Comparison of ENCODE assay signal across 11 cellular contexts in genomic region chr4:48727666-48728459, GRCh38. TPM values are rescaled to one million over a fixed set of nuclear protein-coding genes. Genes with fewer than 3 reads are reported as not detected.
DNase-seq lines count a peak whose midpoint lies in the region; ATAC-seq, FAIRE-seq and TF ChIP-seq lines count a peak whose summit lies in the region.
"Had no signal": no experiment of that assay in that cellular context is flagged by ENCODE, and none has a peak within 500 bp of the region (broad histone marks: within the 10 kb centered on the region; RNA-seq: fewer than 3 reads in every experiment).

No MANE protein-coding gene starts in this region.

- CTCF ChIA-PET in HEK293 (lab: Yijun Ruan, JAX) (no interaction called here), GM12878 (lab: Yijun Ruan, JAX) (interaction anchor here (0.9 to 1.1 kb wide), 2 partner anchors 19 to 46 kb away, joined by 3 read pairs; no protein-coding TSS in a partner anchor)

- peaks cover 61% of the 10 kb centered on the region for H3K79me2 ChIP-seq in GM12878 (ENCODE audit: control insufficient read depth, insufficient read depth, low read length)

- H3K4me2 ChIP-seq in GM12878 (ENCODE audit: control insufficient read depth, insufficient read depth) = no peak overlapping the region

- no peak for TF ChIP-seq EP300 in GM12878 (IDR thresholded peaks at IDR 0.05; ENCODE audit: borderline replicate concordance in 1 of 2, control insufficient read depth in 1 of 2, low read depth in 2 of 2, low read length in 2 of 2)

- ATAC-seq in GM12878 = peak; percentile 71
- no peak for ATAC-seq in naive thymus-derived CD8-positive, alpha-beta T cell
- no peak for ATAC-seq in HG03521 (IDR thresholded peaks at IDR 0.05; ENCODE audit: unreplicated experiment)

- no peaks in the 10 kb centered on the region for H3K9me3 ChIP-seq in HEK293 (ENCODE audit: control insufficient read depth, insufficient read depth, low read depth, low read length)
- no peaks in the 10 kb centered on the region; the same call in 1 of the 3 replicates for H3K9me3 ChIP-seq in GM12878 (replicated peaks; ENCODE audit: control insufficient read depth, insufficient read depth, low read length)

- peak overlapping the region in 8 of 10 donors; percentile 4 to 77 (median 35) for H3K27ac Mint-ChIP-seq in naive thymus-derived CD8-positive, alpha-beta T cell

- no peak overlapping the region for H2AFZ ChIP-seq in GM12878 (ENCODE audit: control insufficient read depth, low read depth, low read length)

- no peak overlapping the region for H3K9ac ChIP-seq in GM12878 (ENCODE audit: control insufficient read depth, insufficient read depth, low read length)
- H3K9ac ChIP-seq: BLaER1 treated with 17β-estradiol and CSF1 and Interleukin-3, amounts not matched to agents 10 nM and 100 nM had no signal

- no peaks in the 10 kb centered on the region for H4K20me1 ChIP-seq in GM12878 (ENCODE audit: control insufficient read depth, insufficient read depth)

- no peaks in the 10 kb centered on the region for H3K27me3 Mint-ChIP-seq in naive thymus-derived CD8-positive, alpha-beta T cell

- H3K36me3 ChIP-seq in HEK293 (ENCODE audit: control insufficient read depth in 2 of 2, insufficient read depth in 1 of 2, low read length in 2 of 2) (no peaks in the 10 kb centered on the region), GM12878 (ENCODE audit: control insufficient read depth in 2 of 2, insufficient read depth in 2 of 2, low read length in 1 of 2) (no peaks in the 10 kb centered on the region; a peak in 1 of 4 replicates)

- intact Hi-C loops in GM12878 (cut with micrococcal nuclease; ENCODE audit: unreplicated experiment) (no loop called here), cardiac septum (cut with DNase I) (loop anchor here (10.0 kb wide), 1 partner anchor 47 kb away; no protein-coding TSS in a partner anchor)

- peaks cover 55 to 94% (median 92%) of the 10 kb centered on the region in 4 donors for H3K4me1 Mint-ChIP-seq in naive thymus-derived CD8-positive, alpha-beta T cell

- H3K27ac ChIP-seq in HEK293 (ENCODE audit: extremely low read depth, low read depth, low read length) (no peak overlapping the region), GM12878 (ENCODE audit: control insufficient read depth, insufficient read depth) (no peak overlapping the region)
- H3K27ac ChIP-seq: BLaER1 treated with 17β-estradiol and CSF1 and Interleukin-3, amounts not matched to agents 10 nM and 100 nM; VCaP had no signal

- no peaks in the 10 kb centered on the region for H3K27me3 ChIP-seq in GM12878 (replicated peaks in 1 of 2; ENCODE audit: control insufficient read depth in 2 of 2, insufficient read depth in 2 of 2, low read length in 1 of 2)
- H3K27me3 ChIP-seq: BLaER1 treated with 17β-estradiol and CSF1 and Interleukin-3, amounts not matched to agents 10 nM and 100 nM had no signal

- FAIRE-seq in GM12891 (lab: Jason Lieb, UNC) (peak; percentile 33), GM12878 (lab: Jason Lieb, UNC) (no peak)

- no peak for TF ChIP-seq POLR2A in GM12891 (IDR thresholded peaks at IDR 0.05; ENCODE audit: low read depth, low read length)
- TF ChIP-seq POLR2A in GM12878 (IDR thresholded peaks at IDR 0.05; ENCODE audit: low read depth, low read length) = no peak

- peak overlapping the region in 8 of 10 donors; percentile 2 to 76 (median 69) for H3K4me3 Mint-ChIP-seq in naive thymus-derived CD8-positive, alpha-beta T cell

- H3K9me3 Mint-ChIP-seq in naive thymus-derived CD8-positive, alpha-beta T cell = peaks cover 0 to 2% (median 0%) of the 10 kb centered on the region in 9 donors

- SMC1A ChIA-PET in GM12878 (lab: Charles Lee; ENCODE audit: uncharacterized antibody, unreplicated experiment) = interaction anchor here (0.6 to 0.7 kb wide), 2 partner anchors 25 to 109 kb away, joined by 3 read pairs; no protein-coding TSS in a partner anchor

- RAD21 ChIA-PET in GM12878 (lab: Charles Lee; ENCODE audit: unreplicated experiment) = no interaction called here

- WGBS in GM12878 (ENCODE audit: insufficient coverage, insufficient replicate concordance, low lambda C conversion rate, missing lambda C conversion rate) = 100% methylated on average over 2 of the region's 2 CpGs

- TF ChIP-seq CTCF in HEK293 (tag by site-specific recombination; IDR thresholded peaks at IDR 0.05) = no peak
- no peak for TF ChIP-seq CTCF in GM12878 (IDR thresholded peaks at IDR 0.05 in 2 of 3, conservative IDR thresholded peaks at IDR 0.05 in 1 of 3; ENCODE audit: control insufficient read depth in 2 of 3, extremely low read depth in 1 of 3, insufficient read depth in 1 of 3, low read depth in 3 of 3, low read length in 3 of 3)

- no peak for TF ChIP-seq RAD21 in GM12878 (IDR thresholded peaks at IDR 0.05; ENCODE audit: insufficient read depth, low read depth, low read length)

- BruUV-seq in GM12878 (replicated peaks; lab: Mats Ljungman, UMichigan) = no TSS peak

- DNase-seq in GM12891 (ENCODE audit: insufficient read length, low spot score) (no peak), GM12878 (ENCODE audit: low read depth, low spot score) (no peak), cardiac septum (ENCODE audit: low spot score) (no peak), COLO829 (ENCODE audit: low spot score) (no peak)
- DNase-seq in naive thymus-derived CD8-positive, alpha-beta T cell = no peak
- DNase-seq: activated naive CD4-positive, alpha-beta T cell treated with anti-CD3 and anti-CD28 coated beads, Interleukin-2, amount 50 U/mL, for 16 hours; head of caudate nucleus had no signal

- peaks cover 3 to 13% (median 4%) of the 10 kb centered on the region in 3 donors for H3K36me3 Mint-ChIP-seq in naive thymus-derived CD8-positive, alpha-beta T cell

- H3K4me3 ChIP-seq in HEK293 (ENCODE audit: low read depth, low read length) = no peak overlapping the region
- H3K4me3 ChIP-seq in GM12878 = no peak overlapping the region
- H3K4me3 ChIP-seq: BLaER1 treated with 17β-estradiol and CSF1 and Interleukin-3, amounts not matched to agents 10 nM and 100 nM had no signal

- in situ Hi-C loops in GM12878 (cut with MboI) = no loop called here

- POLR2A ChIA-PET in HEK293 (lab: Yijun Ruan, JAX) = no interaction called here
- POLR2A ChIA-PET in GM12878 (lab: Charles Lee) = interaction anchor here (1.4 kb wide), 1 partner anchor 53 kb away, joined by 3 read pairs; no protein-coding TSS in a partner anchor
- POLR2A ChIA-PET in naive thymus-derived CD8-positive, alpha-beta T cell (lab: Charles Lee) = no interaction called here

- H3K4me1 ChIP-seq in HEK293 (ENCODE audit: control insufficient read depth, insufficient read depth, low read length) (peaks cover 3% of the 10 kb centered on the region; the same call in 1 of the 2 replicates), GM12878 (ENCODE audit: control insufficient read depth, insufficient read depth, low read length) (peaks cover 2% of the 10 kb centered on the region)

TF ChIP-seq in GM12891, 5 proteins besides CTCF, POLR2A, EP300 and RAD21:
- TF ChIP-seq SPI1 (IDR thresholded peaks at IDR 0.05; ENCODE audit: low read depth, low read length) (no peak), PAX5 (IDR thresholded peaks at IDR 0.05; ENCODE audit: insufficient read depth, low read length, severe bottlenecking) (no peak), TAF1 (IDR thresholded peaks at IDR 0.05; ENCODE audit: low read depth, low read length) (no peak), POU2F2 (IDR thresholded peaks at IDR 0.05; ENCODE audit: low read depth, low read length) (no peak), POLR2AphosphoS5 (IDR thresholded peaks at IDR 0.05; ENCODE audit: low read depth, low read length) (no peak)

TF ChIP-seq in HEK293, 187 proteins besides CTCF, POLR2A, EP300 and RAD21:
- TF ChIP-seq SETDB1 (IDR thresholded peaks at IDR 0.05; ENCODE audit: insufficient read length, low read length) = peak; percentile 57
- no peak for TF ChIP-seq ZNF571 (tag by site-specific recombination; IDR thresholded peaks at IDR 0.05)
- TF ChIP-seq ZIC2 (tag by site-specific recombination; IDR thresholded peaks at IDR 0.05) = no peak

RNA-seq across cellular contexts. Expression of gene FRYL, which starts 52.2 kb away (rescaled TPM):
- polyA plus RNA-seq in GM12891 (2012; ENCODE audit: low read depth, missing spikeins) = 14.8 TPM
- total RNA-seq in GM12878 (2013; cell fraction: nucleolus; rRNA removed) = 290 and 300 TPM in 2 replicates
- total RNA-seq in GM12878 (2014; rRNA removed) (44.3 and 54.1 TPM in 2 replicates), GM12878 (2014; rRNA removed; fragmentation: Illumina TruSeq; extraction: Trizol) (50.6 and 53.6 TPM in 2 replicates), GM12878 (2021) (40.9 and 48.4 TPM in 2 replicates), cardiac septum (41.0 TPM)
- polyA plus RNA-seq in GM12878 (2011; ENCODE audit: low read depth) = 9.6 TPM
- polyA plus RNA-seq in GM12878 (2011; rRNA removed) (42.5 and 57.4 TPM in 2 replicates), GM12878 (2014; fragmentation: Illumina TruSeq; extraction: Trizol) (27.0 and 31.0 TPM in 2 replicates), GM12878 (2014; fragmentation: Nextera tagmentation; extraction: Ambion mirVana) (10 to 100 TPM; 10.3 to 12.6 TPM), GM12878 (2014; rRNA removed) (23.0 and 23.8 TPM in 2 replicates), GM12878 (2016; fragmentation: Nextera tagmentation; extraction: Ambion mirVana) (10 to 100 TPM; 28.4 to 29.0 TPM)
- 15.4 and 21.6 TPM in 2 replicates for polyA plus RNA-seq in GM12878 (2011; cell fraction: cytosol; rRNA removed)
- 51.3 and 52.6 TPM in 2 replicates for polyA plus RNA-seq in GM12878 (2011; cell fraction: nucleus; rRNA removed)
- polyA plus RNA-seq in GM12878 (2012) = 14.6 and 20.4 TPM in 2 replicates
- polyA minus RNA-seq in GM12878 (2011; rRNA and poly(A)+ RNA removed) = 128 and 172 TPM in 2 replicates
- polyA minus RNA-seq in GM12878 (2011; cell fraction: cytosol; rRNA and poly(A)+ RNA removed) = 36.4 and 41.7 TPM in 2 replicates
- polyA minus RNA-seq in GM12878 (2011; cell fraction: nucleus; rRNA and poly(A)+ RNA removed) = 164 and 223 TPM in 2 replicates
- total RNA-seq in naive thymus-derived CD8-positive, alpha-beta T cell = 100 to 1,000 TPM; 111 to 119 TPM
- 10 to 100 TPM; 31.4 to 36.4 (median 31.6) TPM for polyA plus RNA-seq in naive thymus-derived CD8-positive, alpha-beta T cell
